Comparison of ENCODE assay signal across 8 cellular contexts in genomic region chr13:19559739-19560138, GRCh38. TPM values are rescaled to one million over a fixed set of nuclear protein-coding genes. Genes with fewer than 3 reads are reported as not detected.
"Had no signal": no experiment of that assay in that cellular context is flagged by ENCODE, and none has a peak within 500 bp of the region (broad histone marks: within the 10 kb centered on the region; RNA-seq: fewer than 3 reads in every experiment).

No MANE protein-coding gene starts in this region.

RNA-seq across cellular contexts. Expression of gene TPTE2, which starts 1.6 kb away (rescaled TPM):
- total RNA-seq: activated B cell treated with CpG ODN at 0.5 μM for 24 hours; activated CD4-positive, alpha-beta T cell treated with anti-CD3 and anti-CD28 coated beads, Interleukin-2, amount 10 ng/mL, durations not matched to agents 24 days and 14 days; activated CD8-positive, alpha-beta memory T cell treated with anti-CD3 and anti-CD28 coated beads for 36 hours; activated CD8-positive, alpha-beta memory T cell treated with anti-CD3 and anti-CD28 coated beads, Interleukin-2, amount 10 ng/mL, durations not matched to agents 7 days and 5 days; activated CD8-positive, alpha-beta T cell treated with anti-CD3 and anti-CD28 coated beads, Interleukin-2, amount 10 ng/mL, durations not matched to agents 7 days and 5 days; T-cell; T-helper 2 cell treated with Interferon-gamma antibody and Interleukin-4, amounts not matched to agents 100 ng/mL and 5 ng/mL, for 36 hours; WTC11 had no signal
